ENCODE assay signal across 14 cellular contexts in the genomic region with DNA sequence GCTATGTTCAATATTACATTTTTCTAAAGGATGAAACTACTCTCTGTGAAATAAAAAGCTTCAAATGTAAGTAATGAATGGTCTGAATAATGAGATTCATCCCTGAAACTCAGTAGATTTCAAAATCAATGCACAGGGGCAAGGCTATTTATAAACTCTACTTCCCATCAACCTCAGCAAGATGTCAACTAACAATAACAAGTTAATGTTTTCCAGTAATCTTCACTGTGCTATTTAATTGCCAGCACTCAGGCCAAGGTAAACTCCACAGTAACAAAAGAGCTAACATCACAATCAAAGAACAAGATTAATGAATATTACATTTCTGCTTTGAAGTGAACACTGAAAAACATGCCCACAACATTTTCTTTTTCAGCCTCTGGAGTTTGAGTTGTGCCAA.
A peak's percentile ranks its signal among the peaks of the same experiment; 100 is the strongest.
DNase-seq lines count a peak whose midpoint lies in the region; ATAC-seq and TF ChIP-seq lines count a peak whose summit lies in the region.
"Had no signal": no experiment of that assay in that cellular context is flagged by ENCODE, and none has a peak within 500 bp of the region (broad histone marks: within the 10 kb centered on the region; RNA-seq: fewer than 3 reads in every experiment).

No MANE protein-coding gene starts in this region.

- TF ChIP-seq CTCF in AG09319 (IDR thresholded peaks at IDR 0.05; ENCODE audit: low read depth, low read length), result no peak

- no peak overlapping the region for H2BK15ac ChIP-seq in mesendoderm (replicated peaks; ENCODE audit: low read depth)

- H2BK120ac ChIP-seq in mesendoderm (ENCODE audit: low read depth, low read length), result no peak overlapping the region

- no peaks in the 10 kb centered on the region for H3K79me2 ChIP-seq in mesendoderm (ENCODE audit: control insufficient read depth, insufficient read depth, low read length)

- H3K9ac ChIP-seq in endocrine pancreas (ENCODE audit: control insufficient read depth, insufficient read depth, low read length), result no peak overlapping the region
- no peak overlapping the region for H3K9ac ChIP-seq in mesendoderm (ENCODE audit: low read length)

- no peaks in the 10 kb centered on the region for H3K79me1 ChIP-seq in mesendoderm (ENCODE audit: low read length)

- H3K56ac ChIP-seq in mesendoderm (ENCODE audit: low read length), result no peak overlapping the region

- ATAC-seq in GM19023 (IDR thresholded peaks at IDR 0.05; ENCODE audit: unreplicated experiment) (no peak), GM21367 (IDR thresholded peaks at IDR 0.05; ENCODE audit: unreplicated experiment) (no peak)

- H3K4ac ChIP-seq in mesendoderm (ENCODE audit: low read depth, low read length), result no peak overlapping the region

- H3K4me3 ChIP-seq in endocrine pancreas (ENCODE audit: control insufficient read depth, insufficient read depth, low read length) (peak overlapping the region; percentile 20), mesendoderm (ENCODE audit: low read length) (no peak overlapping the region)
- H3K4me3 ChIP-seq: SJCRH30 had no signal

- H3K4me2 ChIP-seq in mesendoderm (ENCODE audit: low read length), result no peak overlapping the region

- H3K27ac ChIP-seq in mesendoderm (ENCODE audit: low read depth, low read length), result no peak overlapping the region
- H3K27ac ChIP-seq: SJCRH30 had no signal

- no peak overlapping the region for H2AK5ac ChIP-seq in mesendoderm (ENCODE audit: low read length)

- H3K9me3 ChIP-seq in endocrine pancreas (ENCODE audit: control insufficient read depth, low read length), result no peaks in the 10 kb centered on the region
- H3K9me3 ChIP-seq: SJCRH30 had no signal

- DNase-seq in AG09319 (ENCODE audit: extremely low read depth, low read depth) (peak; percentile 23), NCI-H2029 (lab: John Stamatoyannopoulos, UW) (peak; percentile 23), lung microvascular endothelial cell (ENCODE audit: low read depth in 2 of 2) (peak; percentile 23 to 66), mesendoderm (no peak), HUDEP-2 (lab: John Stamatoyannopoulos, UW; ENCODE audit: unreplicated experiment in 76 of 76) (no peak)
- DNase-seq: activated B cell treated with CpG ODN at 0.5 μM for 24 hours; activated T-cell treated with anti-CD3 and anti-CD28 coated beads, Interleukin-2, amount 50 U/mL, for 48 hours; foreskin melanocyte; retina; SJCRH30; trophoblast cell had no signal

- no peak overlapping the region for H3K18ac ChIP-seq in mesendoderm (ENCODE audit: low read length)

- H3K36me3 ChIP-seq in endocrine pancreas (ENCODE audit: control insufficient read depth, insufficient read depth, low read length), result no peaks in the 10 kb centered on the region
- no peaks in the 10 kb centered on the region for H3K36me3 ChIP-seq in mesendoderm (ENCODE audit: control insufficient read depth, insufficient read depth, low read length)
- H3K36me3 ChIP-seq: SJCRH30 had no signal

- peaks cover 29% of the 10 kb centered on the region for H3K4me1 ChIP-seq in endocrine pancreas (ENCODE audit: control insufficient read depth, insufficient read depth, low read length)
- no peaks in the 10 kb centered on the region for H3K4me1 ChIP-seq in mesendoderm (ENCODE audit: control insufficient read depth, low read depth, low read length)
- H3K4me1 ChIP-seq: SJCRH30 had no signal

- no peak overlapping the region for H4K8ac ChIP-seq in mesendoderm (ENCODE audit: low read depth, low read length)

- no peak overlapping the region for H3K23ac ChIP-seq in mesendoderm (ENCODE audit: low read length)

- H4K5ac ChIP-seq in mesendoderm (ENCODE audit: low read length), result no peak overlapping the region

- H2BK5ac ChIP-seq in mesendoderm (ENCODE audit: low read length), result no peak overlapping the region

- H3K27me3 ChIP-seq in endocrine pancreas (ENCODE audit: control insufficient read depth, insufficient read depth, low read length), result no peaks in the 10 kb centered on the region
- no peaks in the 10 kb centered on the region for H3K27me3 ChIP-seq in mesendoderm (ENCODE audit: insufficient read depth, low read length, poor library complexity)
- H3K27me3 ChIP-seq: SJCRH30 had no signal

Comparison
In these comparisons a context has a peak if more than half of its experiments do, and no peak if none do; other contexts are left out.
1. DNase-seq: peak in AG09319 (single experiment), NCI-H2029 (single experiment) and lung microvascular endothelial cell (2 of 2); none in mesendoderm (single experiment) and HUDEP-2 (0 of 76).